In genomic region chr9:2923810-2924768, GRCh38 we compare ENCODE assay signal across 19 cellular contexts.
A peak's percentile ranks its signal among the peaks of the same experiment; 100 is the strongest.
DNase-seq lines count a peak whose midpoint lies in the region; TF ChIP-seq lines count a peak whose summit lies in the region.
"Had no signal": no experiment of that assay in that cellular context is flagged by ENCODE, and none has a peak within 500 bp of the region (broad histone marks: within the 10 kb centered on the region; RNA-seq: fewer than 3 reads in every experiment).

No MANE protein-coding gene starts in this region.

- H3K4me2 ChIP-seq in hepatocyte: peak overlapping the region; percentile 15

- WGBS in hepatocyte (ENCODE audit: low lambda C conversion rate, missing lambda C conversion rate): 39% methylated on average over 8 of the region's 8 CpGs

- peaks cover 4% of the 10 kb centered on the region for H3K4me1 ChIP-seq in hepatocyte (ENCODE audit: insufficient read depth)
- H3K4me1 ChIP-seq: heart left ventricle, prostate gland had no signal

- no peak overlapping the region for H3K4me3 ChIP-seq in hepatocyte
- H3K4me3 ChIP-seq: heart left ventricle, prostate gland had no signal

- H3K9me3 ChIP-seq in hepatocyte (ENCODE audit: low read depth): no peaks in the 10 kb centered on the region
- H3K9me3 ChIP-seq: prostate gland had no signal

- DNase-seq in Caki2 (ENCODE audit: low read depth) (peak; percentile 50), HEK293T (ENCODE audit: extremely low spot score) (peak; percentile 4), NCI-H69 (lab: John Stamatoyannopoulos, UW) (peak; percentile 72), hepatocyte (ENCODE audit: low spot score) (peak; percentile 13), HK-2 (ENCODE audit: unreplicated experiment) (no peak), NCI-H774 (lab: John Stamatoyannopoulos, UW) (no peak), NCI-H1092 treated with DMSO at 0.1 percent for 48 hours (lab: John Stamatoyannopoulos, UW) (no peak)
- no peak for DNase-seq in stimulated activated CD4-positive, alpha-beta T cell treated with anti-CD3 and anti-CD28 coated beads, Interleukin-1b, Interleukin-23, amount 100 ng/mL, for 48 hours
- DNase-seq: activated CD4-positive, alpha-beta T cell treated with anti-CD3 and anti-CD28 coated beads, Interleukin-2, amount 50 U/mL, for 4 hours; activated naive CD4-positive, alpha-beta T cell treated with anti-CD3 and anti-CD28 coated beads for 36 hours; CD4-positive, CD25-positive, alpha-beta regulatory T cell; HCEC 1CT; heart left ventricle; Karpas-422; mammary epithelial cell; naive B cell; RPMI8226; stimulated activated CD4-positive, alpha-beta T cell treated with anti-CD3 and anti-CD28 coated beads, Interleukin-4, amount 100 ng/mL, for 1 hour had no signal

- H3K36me3 ChIP-seq in hepatocyte (replicated peaks; ENCODE audit: insufficient read depth, low read depth): no peaks in the 10 kb centered on the region
- H3K36me3 ChIP-seq: heart left ventricle, prostate gland had no signal

- H3K79me2 ChIP-seq in hepatocyte: no peaks in the 10 kb centered on the region

- CTCF ChIA-PET in HEK293T (lab: Yijun Ruan, JAX): no interaction called here

- H4K20me1 ChIP-seq in hepatocyte (ENCODE audit: insufficient read depth, poor library complexity, severe bottlenecking): no peaks in the 10 kb centered on the region

- no peaks in the 10 kb centered on the region for H3K27me3 ChIP-seq in hepatocyte

- H3K9me2 ChIP-seq in hepatocyte (replicated peaks; ENCODE audit: insufficient read depth): no peaks in the 10 kb centered on the region

- POLR2A ChIA-PET in HEK293T (lab: Yijun Ruan, JAX): no interaction called here

- H3K27ac ChIP-seq in hepatocyte: no peak overlapping the region
- H3K27ac ChIP-seq: heart left ventricle, prostate gland had no signal

- no peak overlapping the region for H2AFZ ChIP-seq in hepatocyte

- TF ChIP-seq CTCF in hepatocyte (IDR thresholded peaks at IDR 0.05; ENCODE audit: poor library complexity): no peak

- in situ Hi-C loops in Caki2 (cut with HindIII; ENCODE audit: low pct_unique_long_range_greater_than_20kb, low sequenced_read_pairs): no loop called here

TF ChIP-seq in HEK293T, 16 proteins besides CTCF, POLR2A, EP300 and RAD21:
- no peak for TF ChIP-seq FOXA1 (IDR thresholded peaks at IDR 0.05)

Comparison
In these comparisons a context has a peak if more than half of its experiments do, and no peak if none do; other contexts are left out.
1. DNase-seq: peak in Caki2 (single experiment), HEK293T (single experiment), NCI-H69 (single experiment) and hepatocyte (single experiment); none in HK-2 (single experiment), stimulated activated CD4-positive, alpha-beta T cell treated with anti-CD3 and anti-CD28 coated beads, Interleukin-1b, Interleukin-23, amount 100 ng/mL, for 48 hours (single experiment), NCI-H774 (single experiment) and NCI-H1092 treated with DMSO at 0.1 percent for 48 hours (single experiment).